In the genomic region with DNA sequence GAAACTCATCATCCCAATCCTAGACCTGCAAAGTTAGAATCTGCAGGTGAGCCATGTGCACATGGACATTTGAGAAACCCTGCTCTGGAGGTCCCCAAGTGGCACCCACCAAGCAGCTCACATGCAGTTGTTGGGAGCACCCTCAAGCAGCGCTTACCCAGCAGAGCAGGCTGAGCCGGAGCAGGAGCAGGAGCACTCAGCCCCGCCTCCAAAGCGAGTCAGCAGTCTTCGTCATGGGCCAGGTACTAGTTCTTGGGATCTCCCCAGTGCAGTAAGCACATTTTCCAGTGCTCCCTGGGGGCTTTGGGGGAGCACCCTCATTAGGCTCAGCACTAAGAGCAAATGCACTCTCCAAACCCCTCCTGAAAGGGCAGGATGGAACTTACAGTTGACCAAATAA, we compare ENCODE assay signal across 16 cellular contexts.
DNase-seq lines count a peak whose midpoint lies in the region; FAIRE-seq and TF ChIP-seq lines count a peak whose summit lies in the region.
"Had no signal": no experiment of that assay in that cellular context is flagged by ENCODE, and none has a peak within 500 bp of the region (broad histone marks: within the 10 kb centered on the region; RNA-seq: fewer than 3 reads in every experiment).

No MANE protein-coding gene starts in this region.

- no peak overlapping the region for H2BK5ac ChIP-seq in neuronal stem cell (ENCODE audit: low read length)

- no peak overlapping the region for H2AFZ ChIP-seq in neuronal stem cell (ENCODE audit: low read length)

- H2AK5ac ChIP-seq in neuronal stem cell (ENCODE audit: low read depth, low read length) = peak overlapping the region; percentile 34

- H3K4me3 ChIP-seq in BLaER1 treated with 17β-estradiol and CSF1 and Interleukin-3, amounts not matched to agents 10 nM and 100 nM = no peak overlapping the region
- H3K4me3 ChIP-seq in bronchial epithelial cell (ENCODE audit: low read depth, low read length) (no peak overlapping the region), neuronal stem cell (ENCODE audit: low read length in 2 of 2) (no peak overlapping the region)

- no peak overlapping the region for H3K14ac ChIP-seq in neuronal stem cell (ENCODE audit: low read length)

- H3K36me3 ChIP-seq in BLaER1 treated with 17β-estradiol and CSF1 and Interleukin-3, amounts not matched to agents 10 nM and 100 nM = no peaks in the 10 kb centered on the region
- H3K36me3 ChIP-seq in bronchial epithelial cell (ENCODE audit: control insufficient read depth, insufficient read depth, low read length) (no peaks in the 10 kb centered on the region), neuronal stem cell (replicated peaks in 1 of 2; ENCODE audit: control insufficient read depth in 2 of 2, insufficient read depth in 2 of 2, low read length in 2 of 2) (no peaks in the 10 kb centered on the region)

- H4K8ac ChIP-seq in neuronal stem cell (ENCODE audit: low read depth, low read length) = no peak overlapping the region

- no peaks in the 10 kb centered on the region for H3K79me1 ChIP-seq in neuronal stem cell (ENCODE audit: low read depth, low read length)

- H3K4me3 Mint-ChIP-seq in osteocyte (ENCODE audit: unreplicated experiment) = no peak overlapping the region

- H3K27ac ChIP-seq in BLaER1 treated with 17β-estradiol and CSF1 and Interleukin-3, amounts not matched to agents 10 nM and 100 nM = no peak overlapping the region
- H3K27ac ChIP-seq in neuronal stem cell (replicated peaks; ENCODE audit: low read length) = no peak overlapping the region

- no peaks in the 10 kb centered on the region for H3K27me3 Mint-ChIP-seq in osteocyte (ENCODE audit: unreplicated experiment)

- no peaks in the 10 kb centered on the region for H3K9me3 ChIP-seq in BLaER1 treated with 17β-estradiol and CSF1 and Interleukin-3, amounts not matched to agents 10 nM and 100 nM (replicated peaks in 1 of 11)
- no peaks in the 10 kb centered on the region for H3K9me3 ChIP-seq in neuronal stem cell (replicated peaks in 1 of 2; ENCODE audit: control insufficient read depth in 2 of 2, insufficient read depth in 1 of 2, low read depth in 1 of 2, low read length in 2 of 2)

- no peak overlapping the region for H3K27ac Mint-ChIP-seq in osteocyte (ENCODE audit: unreplicated experiment)

- peak overlapping the region in 6 of 11 experiments; percentile 7 to 74 (median 66); a peak in 7 of 22 replicates for H3K4me2 ChIP-seq in BLaER1 treated with 17β-estradiol and CSF1 and Interleukin-3, amounts not matched to agents 10 nM and 100 nM
- no peak overlapping the region for H3K4me2 ChIP-seq in neuronal stem cell (ENCODE audit: insufficient read depth, low read length, poor library complexity, severe bottlenecking)

- H3K36me3 Mint-ChIP-seq in osteocyte (ENCODE audit: unreplicated experiment) = no peaks in the 10 kb centered on the region

- no peak overlapping the region for H4K91ac ChIP-seq in neuronal stem cell (ENCODE audit: low read depth, low read length, poor library complexity)

- H3K4me1 ChIP-seq in BLaER1 treated with 17β-estradiol and CSF1 and Interleukin-3, amounts not matched to agents 10 nM and 100 nM = peaks cover 0 to 25% (median 16%) of the 10 kb centered on the region in 10 experiments; a peak in 14 of 20 replicates
- peaks cover 0 to 10% of the 10 kb centered on the region in 2 donors for H3K4me1 ChIP-seq in neuronal stem cell (ENCODE audit: control insufficient read depth in 2 of 2, insufficient read depth in 1 of 2, low read depth in 1 of 2, low read length in 2 of 2)

- H2BK12ac ChIP-seq in neuronal stem cell (ENCODE audit: low read length) = no peak overlapping the region

- no peak overlapping the region for H3K23ac ChIP-seq in neuronal stem cell (ENCODE audit: low read depth, low read length, poor library complexity)

- peaks cover 12% of the 10 kb centered on the region for H3K4me1 Mint-ChIP-seq in osteocyte (ENCODE audit: unreplicated experiment)

- FAIRE-seq in bronchial epithelial cell (lab: Jason Lieb, UNC) = no peak
- FAIRE-seq: A204.1, GM12892 had no signal

- H2BK15ac ChIP-seq in neuronal stem cell (ENCODE audit: low read length) = no peak overlapping the region

- H4K20me1 ChIP-seq in BLaER1 treated with 17β-estradiol and CSF1 and Interleukin-3, amounts not matched to agents 10 nM and 100 nM = no peaks in the 10 kb centered on the region

- DNase-seq in NCI-H226 (peak; percentile 26), bronchial epithelial cell (ENCODE audit: low read depth) (peak; percentile 55), neuronal stem cell (ENCODE audit: low spot score) (no peak), foreskin melanocyte (no peak), NCI-H187 (lab: John Stamatoyannopoulos, UW) (no peak), EL (no peak), osteocyte (ENCODE audit: extremely low spot score, unreplicated experiment) (no peak)
- DNase-seq: C1 segment of cervical spinal cord, DMS 273 treated with DMSO at 0.1 percent for 48 hours, GOT3, NCI-H1105, NCI-H1694 treated with DMSO at 0.1 percent for 48 hours, NCI-H748 treated with DMSO at 0.1 percent for 48 hours had no signal

- no peak overlapping the region for H2BK120ac ChIP-seq in neuronal stem cell (ENCODE audit: low read depth, low read length)

- H3K27me3 ChIP-seq in BLaER1 treated with 17β-estradiol and CSF1 and Interleukin-3, amounts not matched to agents 10 nM and 100 nM = no peaks in the 10 kb centered on the region
- H3K27me3 ChIP-seq in bronchial epithelial cell (ENCODE audit: control insufficient read depth, insufficient read depth, low read length) (no peaks in the 10 kb centered on the region), neuronal stem cell (ENCODE audit: control insufficient read depth in 3 of 3, insufficient read depth in 3 of 3, low read depth in 1 of 3, low read length in 3 of 3) (no peaks in the 10 kb centered on the region)

- H3K18ac ChIP-seq in neuronal stem cell (ENCODE audit: low read length) = no peak overlapping the region

- no peaks in the 10 kb centered on the region for H3K9me3 Mint-ChIP-seq in osteocyte (ENCODE audit: unreplicated experiment)

- no CpG with 5 or more reads among the region's 5 CpGs for WGBS in neuronal stem cell (ENCODE audit: extremely low coverage in 2 of 2, insufficient read length in 2 of 2, insufficient replicate concordance in 1 of 2), 2 donors

- TF ChIP-seq CTCF in bronchial epithelial cell (IDR thresholded peaks at IDR 0.05; ENCODE audit: insufficient read depth, low read length, severe bottlenecking) (no peak), osteocyte (IDR thresholded peaks at IDR 0.05) (no peak)

- H3K4ac ChIP-seq in neuronal stem cell (ENCODE audit: low read length) = no peak overlapping the region

- no peak overlapping the region for H3K9ac ChIP-seq in BLaER1 treated with 17β-estradiol and CSF1 and Interleukin-3, amounts not matched to agents 10 nM and 100 nM
- no peak overlapping the region for H3K9ac ChIP-seq in neuronal stem cell (ENCODE audit: low read depth, low read length, poor library complexity)

Comparison
In these comparisons a context has a peak if more than half of its experiments do, and no peak if none do; other contexts are left out.
1. DNase-seq: peak in NCI-H226 (single experiment) and bronchial epithelial cell (single experiment); none in neuronal stem cell (single experiment), foreskin melanocyte (single experiment), NCI-H187 (0 of 2), EL (single experiment) and osteocyte (single experiment).